In genomic region chr12:14828896-14829295, GRCh38 we compare ENCODE assay signal across 11 cellular contexts. TPM values are rescaled to one million over a fixed set of nuclear protein-coding genes. Genes with fewer than 3 reads are reported as not detected.
DNase-seq lines count a peak whose midpoint lies in the region; ATAC-seq lines count a peak whose summit lies in the region.
"Had no signal": no experiment of that assay in that cellular context is flagged by ENCODE, and none has a peak within 500 bp of the region (broad histone marks: within the 10 kb centered on the region; RNA-seq: fewer than 3 reads in every experiment).

No MANE protein-coding gene starts in this region.

- H3K27me3 ChIP-seq in HAP-1 (ENCODE audit: low read depth): peaks cover 3% of the 10 kb centered on the region; the same call in 1 of the 2 replicates

- no peaks in the 10 kb centered on the region for H3K4me1 Mint-ChIP-seq in T-helper 2 cell treated with Interferon-gamma antibody and Interleukin-4, amounts not matched to agents 5 μg/mL and 100 μg/mL, for 36 hours (ENCODE audit: low read depth)

- H3K36me3 ChIP-seq in HAP-1 (replicated peaks): no peaks in the 10 kb centered on the region

- peak; percentile 36 for DNase-seq in AG20443 (ENCODE audit: low spot score)
- DNase-seq in dermis blood vessel endothelial cell: peak; percentile 27
- DNase-seq in T-helper 2 cell treated with Interferon-gamma antibody and Interleukin-4, amounts not matched to agents 5 μg/mL and 100 μg/mL, for 36 hours (ENCODE audit: low spot score): no peak
- no peak for DNase-seq in NCI-H748 treated with DMSO at 0.1 percent for 48 hours (lab: John Stamatoyannopoulos, UW)
- DNase-seq in HAP-1 (ENCODE audit: low spot score in 2 of 2): no peak
- DNase-seq in superior temporal gyrus (ENCODE audit: extremely low spot score): no peak
- DNase-seq: DMS79, foreskin melanocyte had no signal

- no peak overlapping the region for H3K4me3 ChIP-seq in HAP-1

- H3K4me1 ChIP-seq in HAP-1: no peaks in the 10 kb centered on the region

- no peaks in the 10 kb centered on the region for H3K9me3 ChIP-seq in HAP-1

- no peak overlapping the region for H3K4me3 Mint-ChIP-seq in T-helper 2 cell treated with Interferon-gamma antibody and Interleukin-4, amounts not matched to agents 5 μg/mL and 100 μg/mL, for 36 hours

- ATAC-seq in GM19372 (IDR thresholded peaks at IDR 0.05; ENCODE audit: low read depth, unreplicated experiment): peak; percentile 86
- ATAC-seq in HG03175 (IDR thresholded peaks at IDR 0.05; ENCODE audit: unreplicated experiment): peak; percentile 70

- no peaks in the 10 kb centered on the region for H3K36me3 Mint-ChIP-seq in T-helper 2 cell treated with Interferon-gamma antibody and Interleukin-4, amounts not matched to agents 5 μg/mL and 100 μg/mL, for 36 hours (ENCODE audit: low read depth)

- H3K27me3 Mint-ChIP-seq in T-helper 2 cell treated with Interferon-gamma antibody and Interleukin-4, amounts not matched to agents 5 μg/mL and 100 μg/mL, for 36 hours (ENCODE audit: low read depth): peaks cover 14% of the 10 kb centered on the region

- H3K27ac Mint-ChIP-seq in T-helper 2 cell treated with Interferon-gamma antibody and Interleukin-4, amounts not matched to agents 5 μg/mL and 100 μg/mL, for 36 hours: no peak overlapping the region

- H3K9me3 Mint-ChIP-seq in T-helper 2 cell treated with Interferon-gamma antibody and Interleukin-4, amounts not matched to agents 5 μg/mL and 100 μg/mL, for 36 hours: no peaks in the 10 kb centered on the region

- in situ Hi-C loops in HAP-1 (cut with MboI; ENCODE audit: low sequenced_read_pairs): no loop called here

RNA-seq across cellular contexts. Expression of gene ART4, which starts 14.4 kb away (rescaled TPM):
- 53.1 and 55.7 TPM in 2 replicates for total RNA-seq in dermis blood vessel endothelial cell

RNA-seq across cellular contexts. Expression of gene SMCO3, which starts 14.9 kb away (rescaled TPM):
- 1.2 and 1.6 TPM in 2 replicates for total RNA-seq in dermis blood vessel endothelial cell
- total RNA-seq: temporal lobe had no signal

RNA-seq across cellular contexts. Expression of gene C12orf60, which starts 25.4 kb away (rescaled TPM):
- total RNA-seq in dermis blood vessel endothelial cell: 1.7 and 2.0 TPM in 2 replicates

RNA-seq across cellular contexts. Expression of gene WBP11, which starts 25.6 kb away (rescaled TPM):
- 9.5 and 17.4 TPM in 2 replicates for total RNA-seq in dermis blood vessel endothelial cell

RNA-seq across cellular contexts. Expression of gene MGP, which starts 56.8 kb away (rescaled TPM):
- total RNA-seq in dermis blood vessel endothelial cell: 63.0 and 68.4 TPM in 2 replicates

Comparison
In these comparisons a context has a peak if more than half of its experiments do, and no peak if none do; other contexts are left out.
1. DNase-seq: peak in AG20443 (single experiment) and dermis blood vessel endothelial cell (single experiment); none in T-helper 2 cell treated with Interferon-gamma antibody and Interleukin-4, amounts not matched to agents 5 μg/mL and 100 μg/mL, for 36 hours (single experiment), NCI-H748 treated with DMSO at 0.1 percent for 48 hours (single experiment), HAP-1 (0 of 2) and superior temporal gyrus (single experiment).